ENCODE assay signal across 1 cellular context in the genomic region with DNA sequence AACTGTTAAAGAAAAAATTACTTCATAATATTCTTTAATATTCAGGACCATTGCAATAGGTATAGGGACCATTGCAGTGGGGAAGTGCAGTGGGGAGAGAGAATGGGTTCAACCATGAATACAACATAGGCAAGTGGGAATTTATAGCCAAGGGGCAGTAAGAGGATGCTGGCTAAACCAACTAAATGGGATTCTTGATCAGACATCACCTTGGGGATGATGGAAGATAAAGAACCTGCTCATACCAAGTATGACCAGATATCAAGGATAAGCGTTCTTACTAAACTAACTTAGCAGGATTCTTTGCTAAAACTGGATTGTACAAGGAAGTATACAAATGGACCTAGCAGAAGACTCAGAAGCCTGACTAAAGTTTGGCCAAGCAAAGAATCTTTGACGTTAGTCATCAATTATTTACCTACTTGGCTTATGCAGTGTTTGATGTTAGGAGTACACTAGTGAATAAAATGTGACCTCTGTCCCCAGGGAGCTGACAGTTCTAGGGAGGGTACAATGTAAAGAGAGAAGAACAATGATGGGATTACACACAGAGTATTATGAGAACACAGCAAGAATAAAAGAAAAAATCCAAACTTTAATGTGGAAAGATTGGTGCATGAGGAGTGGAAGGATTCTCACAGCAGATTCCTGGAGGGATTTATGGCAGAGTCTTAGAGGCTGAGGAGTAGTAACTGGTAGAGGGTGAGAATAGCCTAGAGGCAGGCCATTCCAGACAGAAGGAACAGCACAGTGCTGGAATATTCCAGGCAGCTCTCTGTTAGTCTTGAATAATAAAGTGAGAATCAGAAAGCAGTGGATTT.
TF ChIP-seq lines count a peak whose summit lies in the region.

No MANE protein-coding gene starts in this region.

TF ChIP-seq in HepG2, 621 proteins besides CTCF, POLR2A, EP300 and RAD21 (continued from another document and continues in another):
- TF ChIP-seq NFE2L2 (IDR thresholded peaks at IDR 0.05; ENCODE audit: low read length) = no peak
- TF ChIP-seq ZNF3 (CRISPR knock-in tag; IDR thresholded peaks at IDR 0.05) = no peak
- no peak for TF ChIP-seq ZFAT (CRISPR knock-in tag; conservative IDR thresholded peaks at IDR 0.05)
- no peak for TF ChIP-seq ZNF782 (CRISPR knock-in tag; IDR thresholded peaks at IDR 0.05; ENCODE audit: borderline replicate concordance)
- no peak for TF ChIP-seq ARHGAP35 (CRISPR knock-in tag; IDR thresholded peaks at IDR 0.05; ENCODE audit: borderline replicate concordance)
- TF ChIP-seq MXI1 (IDR thresholded peaks at IDR 0.05; ENCODE audit: borderline replicate concordance, low read depth, low read length) = no peak
- no peak for TF ChIP-seq IRX3 (CRISPR knock-in tag; IDR thresholded peaks at IDR 0.05; ENCODE audit: borderline replicate concordance, low read depth)
- no peak for TF ChIP-seq ZSCAN22 (CRISPR knock-in tag; IDR thresholded peaks at IDR 0.05)
- TF ChIP-seq EHMT2 (IDR thresholded peaks at IDR 0.05; ENCODE audit: borderline replicate concordance, low read depth, low read length) = peak; percentile 88; the same call in 1 of the 2 replicates
- TF ChIP-seq ARID2 (CRISPR knock-in tag; IDR thresholded peaks at IDR 0.05; ENCODE audit: borderline replicate concordance) = no peak
- peak; percentile 78 for TF ChIP-seq ASH2L (IDR thresholded peaks at IDR 0.05; ENCODE audit: insufficient read length, low read depth, low read length)
- TF ChIP-seq DNMT1 (CRISPR knock-in tag; IDR thresholded peaks at IDR 0.05) = no peak
- TF ChIP-seq SATB2 (CRISPR knock-in tag; IDR thresholded peaks at IDR 0.05) = no peak
- no peak for TF ChIP-seq ZNF430 (CRISPR knock-in tag; IDR thresholded peaks at IDR 0.05)
- TF ChIP-seq NFIC (IDR thresholded peaks at IDR 0.05; ENCODE audit: low read length) = peak; percentile 73; the same call in 1 of the 2 replicates
- TF ChIP-seq NRL (CRISPR knock-in tag; IDR thresholded peaks at IDR 0.05; ENCODE audit: borderline replicate concordance) = no peak
- TF ChIP-seq, protein P1, sequence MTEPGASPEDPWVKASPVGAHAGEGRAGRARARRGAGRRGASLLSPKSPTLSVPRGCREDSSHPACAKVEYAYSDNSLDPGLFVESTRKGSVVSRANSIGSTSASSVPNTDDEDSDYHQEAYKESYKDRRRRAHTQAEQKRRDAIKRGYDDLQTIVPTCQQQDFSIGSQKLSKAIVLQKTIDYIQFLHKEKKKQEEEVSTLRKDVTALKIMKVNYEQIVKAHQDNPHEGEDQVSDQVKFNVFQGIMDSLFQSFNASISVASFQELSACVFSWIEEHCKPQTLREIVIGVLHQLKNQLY (CRISPR knock-in tag; IDR thresholded peaks at IDR 0.05) = peak; percentile 55; the same call in 1 of the 2 replicates
- no peak for TF ChIP-seq GTF2F1 (IDR thresholded peaks at IDR 0.05; ENCODE audit: low read length)
- TF ChIP-seq, protein P2, sequence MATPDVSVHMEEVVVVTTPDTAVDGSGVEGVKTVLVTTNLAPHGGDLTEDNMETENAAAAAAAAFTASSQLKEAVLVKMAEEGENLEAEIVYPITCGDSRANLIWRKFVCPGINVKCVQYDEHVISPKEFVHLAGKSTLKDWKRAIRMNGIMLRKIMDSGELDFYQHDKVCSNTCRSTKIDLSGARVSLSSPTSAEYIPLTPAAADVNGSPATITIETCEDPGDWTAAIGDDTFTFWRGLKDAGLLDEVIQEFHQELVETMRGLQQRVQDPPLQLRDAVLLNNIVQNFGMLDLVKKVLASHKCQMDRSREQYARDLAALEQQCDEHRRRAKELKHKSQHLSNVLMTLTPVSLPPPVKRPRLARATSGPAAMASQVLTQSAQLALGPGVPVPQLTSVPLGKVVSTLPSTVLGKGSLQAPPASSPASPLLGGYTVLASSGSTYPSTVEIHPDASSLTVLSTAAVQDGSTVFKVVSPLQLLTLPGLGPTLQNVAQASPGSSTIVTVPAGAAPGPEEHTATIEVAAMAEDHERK (CRISPR knock-in tag; IDR thresholded peaks at IDR 0.05; ENCODE audit: low read depth) = no peak
- TF ChIP-seq PAF1 (CRISPR knock-in tag; IDR thresholded peaks at IDR 0.05) = no peak
- no peak for TF ChIP-seq ZNF589 (CRISPR knock-in tag; conservative IDR thresholded peaks at IDR 0.05)
- TF ChIP-seq ZNF543 (CRISPR knock-in tag; IDR thresholded peaks at IDR 0.05) = no peak
- no peak for TF ChIP-seq AGO1 (IDR thresholded peaks at IDR 0.05; ENCODE audit: low read depth, low read length, poor library complexity, severe bottlenecking)
- TF ChIP-seq ZNF660 (CRISPR knock-in tag; IDR thresholded peaks at IDR 0.05; ENCODE audit: borderline replicate concordance, low read depth) = no peak
- 0 out of 2 replicates have a peak, but pooled peaks have one; percentile 64 for TF ChIP-seq HOXA5 (CRISPR knock-in tag; IDR thresholded peaks at IDR 0.05)
- TF ChIP-seq, protein P3, sequence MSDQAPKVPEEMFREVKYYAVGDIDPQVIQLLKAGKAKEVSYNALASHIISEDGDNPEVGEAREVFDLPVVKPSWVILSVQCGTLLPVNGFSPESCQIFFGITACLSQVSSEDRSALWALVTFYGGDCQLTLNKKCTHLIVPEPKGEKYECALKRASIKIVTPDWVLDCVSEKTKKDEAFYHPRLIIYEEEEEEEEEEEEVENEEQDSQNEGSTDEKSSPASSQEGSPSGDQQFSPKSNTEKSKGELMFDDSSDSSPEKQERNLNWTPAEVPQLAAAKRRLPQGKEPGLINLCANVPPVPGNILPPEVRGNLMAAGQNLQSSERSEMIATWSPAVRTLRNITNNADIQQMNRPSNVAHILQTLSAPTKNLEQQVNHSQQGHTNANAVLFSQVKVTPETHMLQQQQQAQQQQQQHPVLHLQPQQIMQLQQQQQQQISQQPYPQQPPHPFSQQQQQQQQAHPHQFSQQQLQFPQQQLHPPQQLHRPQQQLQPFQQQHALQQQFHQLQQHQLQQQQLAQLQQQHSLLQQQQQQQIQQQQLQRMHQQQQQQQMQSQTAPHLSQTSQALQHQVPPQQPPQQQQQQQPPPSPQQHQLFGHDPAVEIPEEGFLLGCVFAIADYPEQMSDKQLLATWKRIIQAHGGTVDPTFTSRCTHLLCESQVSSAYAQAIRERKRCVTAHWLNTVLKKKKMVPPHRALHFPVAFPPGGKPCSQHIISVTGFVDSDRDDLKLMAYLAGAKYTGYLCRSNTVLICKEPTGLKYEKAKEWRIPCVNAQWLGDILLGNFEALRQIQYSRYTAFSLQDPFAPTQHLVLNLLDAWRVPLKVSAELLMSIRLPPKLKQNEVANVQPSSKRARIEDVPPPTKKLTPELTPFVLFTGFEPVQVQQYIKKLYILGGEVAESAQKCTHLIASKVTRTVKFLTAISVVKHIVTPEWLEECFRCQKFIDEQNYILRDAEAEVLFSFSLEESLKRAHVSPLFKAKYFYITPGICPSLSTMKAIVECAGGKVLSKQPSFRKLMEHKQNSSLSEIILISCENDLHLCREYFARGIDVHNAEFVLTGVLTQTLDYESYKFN (CRISPR knock-in tag; conservative IDR thresholded peaks at IDR 0.05) = peak; percentile 94
- TF ChIP-seq, protein P4, sequence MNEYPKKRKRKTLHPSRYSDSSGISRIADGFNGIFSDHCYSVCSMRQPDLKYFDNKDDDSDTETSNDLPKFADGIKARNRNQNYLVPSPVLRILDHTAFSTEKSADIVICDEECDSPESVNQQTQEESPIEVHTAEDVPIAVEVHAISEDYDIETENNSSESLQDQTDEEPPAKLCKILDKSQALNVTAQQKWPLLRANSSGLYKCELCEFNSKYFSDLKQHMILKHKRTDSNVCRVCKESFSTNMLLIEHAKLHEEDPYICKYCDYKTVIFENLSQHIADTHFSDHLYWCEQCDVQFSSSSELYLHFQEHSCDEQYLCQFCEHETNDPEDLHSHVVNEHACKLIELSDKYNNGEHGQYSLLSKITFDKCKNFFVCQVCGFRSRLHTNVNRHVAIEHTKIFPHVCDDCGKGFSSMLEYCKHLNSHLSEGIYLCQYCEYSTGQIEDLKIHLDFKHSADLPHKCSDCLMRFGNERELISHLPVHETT (CRISPR knock-in tag; conservative IDR thresholded peaks at IDR 0.05) = no peak
- TF ChIP-seq SRSF9 (IDR thresholded peaks at IDR 0.05; ENCODE audit: borderline replicate concordance, insufficient read depth, low read depth, low read length, poor library complexity, severe bottlenecking) = no peak
- TF ChIP-seq, protein P5, sequence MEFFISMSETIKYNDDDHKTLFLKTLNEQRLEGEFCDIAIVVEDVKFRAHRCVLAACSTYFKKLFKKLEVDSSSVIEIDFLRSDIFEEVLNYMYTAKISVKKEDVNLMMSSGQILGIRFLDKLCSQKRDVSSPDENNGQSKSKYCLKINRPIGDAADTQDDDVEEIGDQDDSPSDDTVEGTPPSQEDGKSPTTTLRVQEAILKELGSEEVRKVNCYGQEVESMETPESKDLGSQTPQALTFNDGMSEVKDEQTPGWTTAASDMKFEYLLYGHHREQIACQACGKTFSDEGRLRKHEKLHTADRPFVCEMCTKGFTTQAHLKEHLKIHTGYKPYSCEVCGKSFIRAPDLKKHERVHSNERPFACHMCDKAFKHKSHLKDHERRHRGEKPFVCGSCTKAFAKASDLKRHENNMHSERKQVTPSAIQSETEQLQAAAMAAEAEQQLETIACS (CRISPR knock-in tag; IDR thresholded peaks at IDR 0.05) = no peak
- TF ChIP-seq GLI4 (CRISPR knock-in tag; IDR thresholded peaks at IDR 0.05; ENCODE audit: borderline replicate concordance) = no peak
- no peak for TF ChIP-seq ZNF24 (IDR thresholded peaks at IDR 0.05)
- TF ChIP-seq CREB1 (IDR thresholded peaks at IDR 0.05) = no peak
- peak; percentile 61 for TF ChIP-seq CREB1 (CRISPR knock-in tag; IDR thresholded peaks at IDR 0.05)
- no peak for TF ChIP-seq ZBTB7A (CRISPR knock-in tag; IDR thresholded peaks at IDR 0.05)
- TF ChIP-seq DPF2 (CRISPR knock-in tag; IDR thresholded peaks at IDR 0.05; ENCODE audit: borderline replicate concordance, low read depth) = peak; percentile 89
- TF ChIP-seq ZFP36 (IDR thresholded peaks at IDR 0.05; ENCODE audit: borderline replicate concordance, low read depth, low read length, partially characterized antibody) = no peak
- TF ChIP-seq, protein P6, sequence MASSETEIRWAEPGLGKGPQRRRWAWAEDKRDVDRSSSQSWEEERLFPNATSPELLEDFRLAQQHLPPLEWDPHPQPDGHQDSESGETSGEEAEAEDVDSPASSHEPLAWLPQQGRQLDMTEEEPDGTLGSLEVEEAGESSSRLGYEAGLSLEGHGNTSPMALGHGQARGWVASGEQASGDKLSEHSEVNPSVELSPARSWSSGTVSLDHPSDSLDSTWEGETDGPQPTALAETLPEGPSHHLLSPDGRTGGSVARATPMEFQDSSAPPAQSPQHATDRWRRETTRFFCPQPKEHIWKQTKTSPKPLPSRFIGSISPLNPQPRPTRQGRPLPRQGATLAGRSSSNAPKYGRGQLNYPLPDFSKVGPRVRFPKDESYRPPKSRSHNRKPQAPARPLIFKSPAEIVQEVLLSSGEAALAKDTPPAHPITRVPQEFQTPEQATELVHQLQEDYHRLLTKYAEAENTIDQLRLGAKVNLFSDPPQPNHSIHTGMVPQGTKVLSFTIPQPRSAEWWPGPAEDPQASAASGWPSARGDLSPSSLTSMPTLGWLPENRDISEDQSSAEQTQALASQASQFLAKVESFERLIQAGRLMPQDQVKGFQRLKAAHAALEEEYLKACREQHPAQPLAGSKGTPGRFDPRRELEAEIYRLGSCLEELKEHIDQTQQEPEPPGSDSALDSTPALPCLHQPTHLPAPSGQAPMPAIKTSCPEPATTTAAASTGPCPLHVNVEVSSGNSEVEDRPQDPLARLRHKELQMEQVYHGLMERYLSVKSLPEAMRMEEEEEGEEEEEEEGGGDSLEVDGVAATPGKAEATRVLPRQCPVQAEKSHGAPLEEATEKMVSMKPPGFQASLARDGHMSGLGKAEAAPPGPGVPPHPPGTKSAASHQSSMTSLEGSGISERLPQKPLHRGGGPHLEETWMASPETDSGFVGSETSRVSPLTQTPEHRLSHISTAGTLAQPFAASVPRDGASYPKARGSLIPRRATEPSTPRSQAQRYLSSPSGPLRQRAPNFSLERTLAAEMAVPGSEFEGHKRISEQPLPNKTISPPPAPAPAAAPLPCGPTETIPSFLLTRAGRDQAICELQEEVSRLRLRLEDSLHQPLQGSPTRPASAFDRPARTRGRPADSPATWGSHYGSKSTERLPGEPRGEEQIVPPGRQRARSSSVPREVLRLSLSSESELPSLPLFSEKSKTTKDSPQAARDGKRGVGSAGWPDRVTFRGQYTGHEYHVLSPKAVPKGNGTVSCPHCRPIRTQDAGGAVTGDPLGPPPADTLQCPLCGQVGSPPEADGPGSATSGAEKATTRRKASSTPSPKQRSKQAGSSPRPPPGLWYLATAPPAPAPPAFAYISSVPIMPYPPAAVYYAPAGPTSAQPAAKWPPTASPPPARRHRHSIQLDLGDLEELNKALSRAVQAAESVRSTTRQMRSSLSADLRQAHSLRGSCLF (CRISPR knock-in tag; IDR thresholded peaks at IDR 0.05; ENCODE audit: borderline replicate concordance) = no peak
- TF ChIP-seq HNF4G (IDR thresholded peaks at IDR 0.05; ENCODE audit: borderline replicate concordance, low read depth, low read length) = peak; percentile 75; the same call in 1 of the 2 replicates
- TF ChIP-seq HNF4G (CRISPR knock-in tag; IDR thresholded peaks at IDR 0.05; ENCODE audit: borderline replicate concordance, low read depth) = no peak
- peak; percentile 82 for TF ChIP-seq FOSL1 (CRISPR knock-in tag; IDR thresholded peaks at IDR 0.05; ENCODE audit: borderline replicate concordance)
- TF ChIP-seq THAP11 (CRISPR knock-in tag; IDR thresholded peaks at IDR 0.05) = peak; percentile 33; the same call in 1 of the 2 replicates
- TF ChIP-seq FOXP1 (IDR thresholded peaks at IDR 0.05) = no peak
- peak; percentile 74 for TF ChIP-seq FOXP1 (CRISPR knock-in tag; IDR thresholded peaks at IDR 0.05)
- TF ChIP-seq ZNF383 (CRISPR knock-in tag; IDR thresholded peaks at IDR 0.05; ENCODE audit: borderline replicate concordance) = no peak
- TF ChIP-seq ZNF737 (CRISPR knock-in tag; IDR thresholded peaks at IDR 0.05; ENCODE audit: borderline replicate concordance) = no peak
- no peak for TF ChIP-seq ZNF550 (CRISPR knock-in tag; IDR thresholded peaks at IDR 0.05; ENCODE audit: borderline replicate concordance)
- peak; percentile 61; the same call in 1 of the 2 replicates for TF ChIP-seq NCOR1 (IDR thresholded peaks at IDR 0.05; ENCODE audit: borderline replicate concordance, low read length)
- no peak for TF ChIP-seq CENPX (CRISPR knock-in tag; IDR thresholded peaks at IDR 0.05)
- TF ChIP-seq MAFK (conservative IDR thresholded peaks at IDR 0.05 in 1 of 2, IDR thresholded peaks at IDR 0.05 in 1 of 2; ENCODE audit: low read length in 2 of 2) = peak in 1 of 2 experiments; percentile 32; a peak in 2 of 4 replicates
- no peak for TF ChIP-seq ZNF260 (CRISPR knock-in tag; IDR thresholded peaks at IDR 0.05; ENCODE audit: borderline replicate concordance, low read depth)
- TF ChIP-seq NFE2 (CRISPR knock-in tag; IDR thresholded peaks at IDR 0.05) = no peak
